In the genomic region with DNA sequence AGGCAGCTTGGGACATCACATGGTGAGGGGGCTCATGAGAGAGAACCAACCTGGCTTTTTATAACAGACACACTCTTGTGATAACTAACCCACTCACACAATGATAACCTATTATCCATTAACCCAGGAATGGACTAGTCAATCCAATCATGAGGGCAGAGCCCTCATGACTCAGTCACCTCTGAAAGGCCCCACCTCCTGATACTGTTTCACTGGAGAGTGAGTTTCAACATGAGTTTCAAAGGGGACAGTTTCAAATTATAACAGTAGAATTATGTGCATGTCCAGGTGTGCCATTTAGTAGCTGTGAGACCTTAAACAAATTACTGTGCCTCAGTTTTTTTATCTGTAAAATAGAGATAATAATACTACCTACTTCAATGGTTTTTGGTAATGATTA, we compare ENCODE assay signal across 9 cellular contexts. TPM values are rescaled to one million over a fixed set of nuclear protein-coding genes. Genes with fewer than 3 reads are reported as not detected.
DNase-seq lines count a peak whose midpoint lies in the region; ATAC-seq, FAIRE-seq and TF ChIP-seq lines count a peak whose summit lies in the region.
"Had no signal": no experiment of that assay in that cellular context is flagged by ENCODE, and none has a peak within 500 bp of the region (broad histone marks: within the 10 kb centered on the region; RNA-seq: fewer than 3 reads in every experiment).

No MANE protein-coding gene starts in this region.

- no peaks in the 10 kb centered on the region for H3K27me3 ChIP-seq in K562 (ENCODE audit: control insufficient read depth in 2 of 2, insufficient read depth in 2 of 2, low read length in 2 of 2)

- no peak for TF ChIP-seq CTCF in K562 (IDR thresholded peaks at IDR 0.05 in 2 of 3, conservative IDR thresholded peaks at IDR 0.05 in 1 of 3; ENCODE audit: insufficient read depth in 2 of 3, low read depth in 1 of 3, low read length in 3 of 3)

- FAIRE-seq in K562 (lab: Jason Lieb, UNC), result no peak

- no peaks in the 10 kb centered on the region for H3K79me2 ChIP-seq in K562 (ENCODE audit: control insufficient read depth, insufficient read depth, low read length)

- no peak overlapping the region for H3K4me2 ChIP-seq in K562 (ENCODE audit: insufficient read depth, low read length)

- H3K9ac ChIP-seq in K562 (ENCODE audit: insufficient read depth in 1 of 2, low read depth in 2 of 2, low read length in 2 of 2), result no peak overlapping the region

- ATAC-seq in GM19397 (IDR thresholded peaks at IDR 0.05; ENCODE audit: unreplicated experiment), result peak; percentile 84
- peak; percentile 95 for ATAC-seq in HG03097 (IDR thresholded peaks at IDR 0.05; ENCODE audit: low FRiP score, unreplicated experiment)
- ATAC-seq in K562, result 0 out of 3 replicates have a peak, but pooled peaks have one; percentile 8

- TF ChIP-seq RAD21 in K562 (CRISPR knock-in tag; conservative IDR thresholded peaks at IDR 0.05 in 1 of 2, IDR thresholded peaks at IDR 0.05 in 1 of 2), result no peak

- no peak for TF ChIP-seq POLR2A in K562 (conservative IDR thresholded peaks at IDR 0.05)

- in situ Hi-C loops in K562 (cut with MboI), result no loop called here

- POLR2A ChIA-PET in K562 (lab: Yijun Ruan, JAX), result interaction anchor here (1.3 to 1.6 kb wide), 2 partner anchors 10 to 17 kb away, joined by 4 to 5 read pairs; no protein-coding TSS in a partner anchor

- peaks cover 0 to 4% (median 0%) of the 10 kb centered on the region in 3 donors for H3K36me3 Mint-ChIP-seq in immature natural killer cell

- no peaks in the 10 kb centered on the region for H3K9me1 ChIP-seq in K562 (ENCODE audit: control insufficient read depth, insufficient read depth, low read length)

- H3K27me3 Mint-ChIP-seq in immature natural killer cell (ENCODE audit: low read depth in 3 of 3), result peaks cover 0 to 4% (median 2%) of the 10 kb centered on the region in 3 donors

- peak; percentile 32 for DNase-seq in ELR (ENCODE audit: low read depth)
- DNase-seq in K562 (ENCODE audit: extremely low read depth in 1 of 4, low spot score in 3 of 4), result peak in 3 of 4 experiments; percentile 35 to 72 (median 36)
- no peak for DNase-seq in NCI-H69 (lab: John Stamatoyannopoulos, UW)
- DNase-seq in anterior cingulate cortex (lab: John Stamatoyannopoulos, UW), result no peak
- no peak for DNase-seq in hippocampal formation (lab: John Stamatoyannopoulos, UW)
- DNase-seq in immature natural killer cell, result no peak

- H3K27ac Mint-ChIP-seq in immature natural killer cell, result no peak overlapping the region

- BruUV-seq in K562 (replicated peaks; lab: Mats Ljungman, UMichigan), result no TSS peak

- CTCF ChIA-PET in K562 (lab: Yijun Ruan, JAX; ENCODE audit: low intra/inter-chr PET ratio), result no interaction called here

- no peak overlapping the region for H3K4me3 ChIP-seq in K562

- no peaks in the 10 kb centered on the region for H4K20me1 ChIP-seq in K562 (replicated peaks; ENCODE audit: control insufficient read depth, insufficient read depth, low read length)

- intact Hi-C loops in K562 (cut with micrococcal nuclease), result loop anchor here (5.0 kb wide), 1 partner anchor 85 kb away; no protein-coding TSS in a partner anchor

- TF ChIP-seq EP300 in K562 (IDR thresholded peaks at IDR 0.05; ENCODE audit: low read length), result 0 out of 2 replicates have a peak, but pooled peaks have one; percentile 9

- peaks cover 40 to 45% of the 10 kb centered on the region in 2 donors for H3K4me1 Mint-ChIP-seq in immature natural killer cell

- H3K27ac ChIP-seq in K562 (ENCODE audit: extremely low read depth, low read depth, low read length), result no peak overlapping the region

- H3K4me1 ChIP-seq in K562 (replicated peaks in 1 of 2; ENCODE audit: control insufficient read depth in 2 of 2, insufficient read depth in 2 of 2, low read length in 2 of 2), result peaks cover 22 to 64% of the 10 kb centered on the region in 2 experiments

- H3K36me3 ChIP-seq in K562 (ENCODE audit: control insufficient read depth, insufficient read depth, low read length), result no peaks in the 10 kb centered on the region

- H2AFZ ChIP-seq in K562 (ENCODE audit: low read depth, low read length), result 0 out of 2 replicates have a peak overlapping the region, but pooled peaks have one; percentile 9

- H3K9me3 ChIP-seq in K562 (replicated peaks; ENCODE audit: control insufficient read depth, insufficient read depth, low read depth, low read length), result no peaks in the 10 kb centered on the region

- H3K9me3 Mint-ChIP-seq in immature natural killer cell, result no peaks in the 10 kb centered on the region
- H3K9me3 Mint-ChIP-seq: neural crest cell had no signal

- no peak overlapping the region for H3K4me3 Mint-ChIP-seq in immature natural killer cell
- H3K4me3 Mint-ChIP-seq: neural crest cell had no signal

TF ChIP-seq in K562, 482 proteins besides CTCF, POLR2A, EP300 and RAD21 (continues in another document):
- TF ChIP-seq, protein P1, sequence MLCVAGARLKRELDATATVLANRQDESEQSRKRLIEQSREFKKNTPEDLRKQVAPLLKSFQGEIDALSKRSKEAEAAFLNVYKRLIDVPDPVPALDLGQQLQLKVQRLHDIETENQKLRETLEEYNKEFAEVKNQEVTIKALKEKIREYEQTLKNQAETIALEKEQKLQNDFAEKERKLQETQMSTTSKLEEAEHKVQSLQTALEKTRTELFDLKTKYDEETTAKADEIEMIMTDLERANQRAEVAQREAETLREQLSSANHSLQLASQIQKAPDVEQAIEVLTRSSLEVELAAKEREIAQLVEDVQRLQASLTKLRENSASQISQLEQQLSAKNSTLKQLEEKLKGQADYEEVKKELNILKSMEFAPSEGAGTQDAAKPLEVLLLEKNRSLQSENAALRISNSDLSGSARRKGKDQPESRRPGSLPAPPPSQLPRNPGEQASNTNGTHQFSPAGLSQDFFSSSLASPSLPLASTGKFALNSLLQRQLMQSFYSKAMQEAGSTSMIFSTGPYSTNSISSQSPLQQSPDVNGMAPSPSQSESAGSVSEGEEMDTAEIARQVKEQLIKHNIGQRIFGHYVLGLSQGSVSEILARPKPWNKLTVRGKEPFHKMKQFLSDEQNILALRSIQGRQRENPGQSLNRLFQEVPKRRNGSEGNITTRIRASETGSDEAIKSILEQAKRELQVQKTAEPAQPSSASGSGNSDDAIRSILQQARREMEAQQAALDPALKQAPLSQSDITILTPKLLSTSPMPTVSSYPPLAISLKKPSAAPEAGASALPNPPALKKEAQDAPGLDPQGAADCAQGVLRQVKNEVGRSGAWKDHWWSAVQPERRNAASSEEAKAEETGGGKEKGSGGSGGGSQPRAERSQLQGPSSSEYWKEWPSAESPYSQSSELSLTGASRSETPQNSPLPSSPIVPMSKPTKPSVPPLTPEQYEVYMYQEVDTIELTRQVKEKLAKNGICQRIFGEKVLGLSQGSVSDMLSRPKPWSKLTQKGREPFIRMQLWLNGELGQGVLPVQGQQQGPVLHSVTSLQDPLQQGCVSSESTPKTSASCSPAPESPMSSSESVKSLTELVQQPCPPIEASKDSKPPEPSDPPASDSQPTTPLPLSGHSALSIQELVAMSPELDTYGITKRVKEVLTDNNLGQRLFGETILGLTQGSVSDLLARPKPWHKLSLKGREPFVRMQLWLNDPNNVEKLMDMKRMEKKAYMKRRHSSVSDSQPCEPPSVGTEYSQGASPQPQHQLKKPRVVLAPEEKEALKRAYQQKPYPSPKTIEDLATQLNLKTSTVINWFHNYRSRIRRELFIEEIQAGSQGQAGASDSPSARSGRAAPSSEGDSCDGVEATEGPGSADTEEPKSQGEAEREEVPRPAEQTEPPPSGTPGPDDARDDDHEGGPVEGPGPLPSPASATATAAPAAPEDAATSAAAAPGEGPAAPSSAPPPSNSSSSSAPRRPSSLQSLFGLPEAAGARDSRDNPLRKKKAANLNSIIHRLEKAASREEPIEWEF (CRISPR knock-in tag; IDR thresholded peaks at IDR 0.05), result 0 out of 2 replicates have a peak, but pooled peaks have one; percentile 12
- TF ChIP-seq ILK (tag; IDR thresholded peaks at IDR 0.05; ENCODE audit: borderline replicate concordance, low read depth) (no peak), JUND (IDR thresholded peaks at IDR 0.05; ENCODE audit: borderline replicate concordance, low read depth, low read length) (peak; percentile 69), JUND (tag; IDR thresholded peaks at IDR 0.05; ENCODE audit: borderline replicate concordance, low read depth, low read length) (no peak; the same call in 2 of the 3 replicates), RFX1 (IDR thresholded peaks at IDR 0.05) (no peak), ZNF707 (CRISPR knock-in tag; conservative IDR thresholded peaks at IDR 0.05) (0 out of 2 replicates have a peak, but pooled peaks have one; percentile 12)
- TF ChIP-seq, protein P2, sequence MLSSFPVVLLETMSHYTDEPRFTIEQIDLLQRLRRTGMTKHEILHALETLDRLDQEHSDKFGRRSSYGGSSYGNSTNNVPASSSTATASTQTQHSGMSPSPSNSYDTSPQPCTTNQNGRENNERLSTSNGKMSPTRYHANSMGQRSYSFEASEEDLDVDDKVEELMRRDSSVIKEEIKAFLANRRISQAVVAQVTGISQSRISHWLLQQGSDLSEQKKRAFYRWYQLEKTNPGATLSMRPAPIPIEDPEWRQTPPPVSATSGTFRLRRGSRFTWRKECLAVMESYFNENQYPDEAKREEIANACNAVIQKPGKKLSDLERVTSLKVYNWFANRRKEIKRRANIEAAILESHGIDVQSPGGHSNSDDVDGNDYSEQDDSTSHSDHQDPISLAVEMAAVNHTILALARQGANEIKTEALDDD (IDR thresholded peaks at IDR 0.05), result peak; percentile 97

RNA-seq across cellular contexts. Expression of a gene that starts 47.6 kb away (rescaled TPM):
- 22.5 and 38.1 TPM in 2 replicates for total RNA-seq in K562 (2011; cell fraction: chromatin; rRNA removed; ENCODE audit: low replicate concordance)
- 17.6 and 18.8 TPM in 2 replicates for total RNA-seq in K562 (2011; cell fraction: nucleolus; rRNA removed)
- 24.0 and 38.3 TPM in 2 replicates for total RNA-seq in K562 (2011; cell fraction: nucleoplasm; rRNA removed)
- total RNA-seq in K562 (2014; rRNA removed) (57.2 and 59.8 TPM in 2 replicates), K562 (2014; rRNA removed; fragmentation: Illumina TruSeq; extraction: Trizol) (64.3 and 73.5 TPM in 2 replicates), K562 (2015; rRNA removed; fragmentation: Illumina TruSeq; extraction: Trizol) (66.1 and 69.6 TPM in 2 replicates), K562 (2021) (70.9 and 71.1 TPM in 2 replicates)
- polyA plus RNA-seq in K562 (2011; rRNA removed) (79.3 and 106 TPM in 2 replicates), K562 (2014; fragmentation: Illumina TruSeq; extraction: Trizol) (62.9 and 71.3 TPM in 2 replicates), K562 (2014; fragmentation: Nextera tagmentation; extraction: Ambion mirVana) (10 to 100 TPM; 26.9 to 31.2 TPM), K562 (2014; rRNA removed) (53.8 and 62.2 TPM in 2 replicates), immature natural killer cell (10 to 100 TPM; 57.0 to 87.2 (median 64.6) TPM)
- 37.4 and 45.8 TPM in 2 replicates for polyA plus RNA-seq in K562 (2011; cell fraction: cytosol; rRNA removed)
- 26.6 and 37.4 TPM in 2 replicates for polyA plus RNA-seq in K562 (2011; cell fraction: nucleus; rRNA removed)
- 45.3 and 51.5 TPM in 2 replicates for polyA plus RNA-seq in K562 (2012)
- 59.4 and 61.4 TPM in 2 replicates for polyA minus RNA-seq in K562 (2011; rRNA and poly(A)+ RNA removed)
- 33.0 and 37.2 TPM in 2 replicates for polyA minus RNA-seq in K562 (2011; cell fraction: cytosol; rRNA and poly(A)+ RNA removed)
- 25.4 and 30.1 TPM in 2 replicates for polyA minus RNA-seq in K562 (2011; cell fraction: nucleus; rRNA and poly(A)+ RNA removed)

Comparison
In these comparisons a context has a peak if more than half of its experiments do, and no peak if none do; other contexts are left out.
1. DNase-seq: peak in ELR (single experiment) and K562 (3 of 4); none in NCI-H69 (single experiment), anterior cingulate cortex (0 of 58), hippocampal formation (0 of 2) and immature natural killer cell (0 of 3).
2. ATAC-seq: peak in every context shown above with its lines; median percentile 95 in HG03097; 84 in GM19397; 8 in K562.